In genomic region chr19:47675271-47675670, GRCh38 we compare ENCODE assay signal across 26 cellular contexts. TPM values are rescaled to one million over a fixed set of nuclear protein-coding genes. Genes with fewer than 3 reads are reported as not detected.
A peak's percentile ranks its signal among the peaks of the same experiment; 100 is the strongest.
DNase-seq lines count a peak whose midpoint lies in the region; ATAC-seq and TF ChIP-seq lines count a peak whose summit lies in the region.
"Had no signal": no experiment of that assay in that cellular context is flagged by ENCODE, and none has a peak within 500 bp of the region (broad histone marks: within the 10 kb centered on the region; RNA-seq: fewer than 3 reads in every experiment).

No MANE protein-coding gene starts in this region.

- H3K4me1 Mint-ChIP-seq in central memory CD8-positive, alpha-beta T cell, result peaks cover 14% of the 10 kb centered on the region
- H3K4me1 Mint-ChIP-seq in neural progenitor cell, result no peaks in the 10 kb centered on the region
- no peaks in the 10 kb centered on the region for H3K4me1 Mint-ChIP-seq in type B pancreatic cell (ENCODE audit: unreplicated experiment)
- H3K4me1 Mint-ChIP-seq: B cell had no signal

- peaks cover 10% of the 10 kb centered on the region for H4K20me1 ChIP-seq in neural progenitor cell (ENCODE audit: low read depth)

- intact Hi-C loops in uterus (cut with DNase I; ENCODE audit: low total_unique reads), result no loop called here

- no peak overlapping the region for H3K4me3 Mint-ChIP-seq in central memory CD8-positive, alpha-beta T cell
- H3K4me3 Mint-ChIP-seq in neural progenitor cell, result no peak overlapping the region
- H3K4me3 Mint-ChIP-seq in type B pancreatic cell, result no peak overlapping the region
- H3K4me3 Mint-ChIP-seq: B cell; CD8-positive, alpha-beta T cell had no signal

- H3K4me1 ChIP-seq in neural progenitor cell (no peaks in the 10 kb centered on the region), uterus (no peaks in the 10 kb centered on the region)
- H3K4me1 ChIP-seq: Caco-2, HAP-1 had no signal

- H3K79me2 ChIP-seq in neural progenitor cell (ENCODE audit: low read depth), result peaks cover 16% of the 10 kb centered on the region

- ATAC-seq in activated naive CD4-positive, alpha-beta T cell treated with anti-CD3 and anti-CD28 coated beads, Interleukin-2, amount 50 U/mL, for 72 hours, result no peak
- ATAC-seq in central memory CD8-positive, alpha-beta T cell (replicated peaks; ENCODE audit: extremely low read depth, poor library complexity, severe bottlenecking), result no peak
- no peak for ATAC-seq in GM18873 (IDR thresholded peaks at IDR 0.05; ENCODE audit: low FRiP score, unreplicated experiment)
- ATAC-seq: CD8-positive, alpha-beta T cell; GM12878 had no signal

- H3K36me3 ChIP-seq in neural progenitor cell (no peaks in the 10 kb centered on the region), uterus (no peaks in the 10 kb centered on the region)

- no peaks in the 10 kb centered on the region for H3K9me3 ChIP-seq in neural progenitor cell (ENCODE audit: low read depth)
- no peaks in the 10 kb centered on the region for H3K9me3 ChIP-seq in uterus
- H3K9me3 ChIP-seq: Caco-2, HAP-1 had no signal

- no peaks in the 10 kb centered on the region for H3F3A ChIP-seq in neural progenitor cell (ENCODE audit: low read depth)

- no peak for TF ChIP-seq POLR2A in uterus (IDR thresholded peaks at IDR 0.05)

- H3K27me3 ChIP-seq in neural progenitor cell, result no peaks in the 10 kb centered on the region
- H3K27me3 ChIP-seq in uterus, result no peaks in the 10 kb centered on the region

- peak overlapping the region; percentile 16 to 50 for H3K27ac Mint-ChIP-seq in activated naive CD4-positive, alpha-beta T cell treated with anti-CD3 and anti-CD28 coated beads, Interleukin-2, amount 50 U/mL, for 72 hours
- peak overlapping the region; percentile 7 for H3K27ac Mint-ChIP-seq in central memory CD8-positive, alpha-beta T cell (ENCODE audit: low read depth)
- peak overlapping the region; percentile 11 for H3K27ac Mint-ChIP-seq in neural progenitor cell
- H3K27ac Mint-ChIP-seq in type B pancreatic cell, result peak overlapping the region; percentile 14
- H3K27ac Mint-ChIP-seq: B cell had no signal

- no peak overlapping the region for H3K4me2 ChIP-seq in neural progenitor cell

- no peak overlapping the region for H3K4me3 ChIP-seq in neural progenitor cell
- H3K4me3 ChIP-seq in uterus, result no peak overlapping the region
- H3K4me3 ChIP-seq: GM12878, GM23248, HAP-1 had no signal

- no peaks in the 10 kb centered on the region for H3K27me3 Mint-ChIP-seq in central memory CD8-positive, alpha-beta T cell
- H3K27me3 Mint-ChIP-seq in neural progenitor cell (ENCODE audit: insufficient read depth, low read depth), result peaks cover under 1% of the 10 kb centered on the region
- H3K27me3 Mint-ChIP-seq in type B pancreatic cell, result no peaks in the 10 kb centered on the region
- H3K27me3 Mint-ChIP-seq: B cell had no signal

- no peak overlapping the region for H2AFZ ChIP-seq in neural progenitor cell (replicated peaks)
- H2AFZ ChIP-seq: GM23248 had no signal

- no peaks in the 10 kb centered on the region for H3K9me3 Mint-ChIP-seq in activated naive CD4-positive, alpha-beta T cell treated with anti-CD3 and anti-CD28 coated beads, Interleukin-2, amount 50 U/mL, for 72 hours
- no peaks in the 10 kb centered on the region for H3K9me3 Mint-ChIP-seq in central memory CD8-positive, alpha-beta T cell
- H3K9me3 Mint-ChIP-seq in neural progenitor cell, result no peaks in the 10 kb centered on the region
- H3K9me3 Mint-ChIP-seq in type B pancreatic cell, result no peaks in the 10 kb centered on the region
- H3K9me3 Mint-ChIP-seq: CD8-positive, alpha-beta T cell had no signal

- no peaks in the 10 kb centered on the region for H3K36me3 Mint-ChIP-seq in activated naive CD4-positive, alpha-beta T cell treated with anti-CD3 and anti-CD28 coated beads, Interleukin-2, amount 50 U/mL, for 72 hours
- H3K36me3 Mint-ChIP-seq in central memory CD8-positive, alpha-beta T cell (ENCODE audit: insufficient read depth), result peaks cover 20% of the 10 kb centered on the region
- H3K36me3 Mint-ChIP-seq in neural progenitor cell (peaks cover 32% of the 10 kb centered on the region), type B pancreatic cell (peaks cover 23% of the 10 kb centered on the region)

- TF ChIP-seq CTCF in neural progenitor cell (IDR thresholded peaks at IDR 0.05), result no peak
- TF ChIP-seq CTCF in type B pancreatic cell (conservative IDR thresholded peaks at IDR 0.05), result no peak
- no peak for TF ChIP-seq CTCF in uterus (IDR thresholded peaks at IDR 0.05)
- TF ChIP-seq CTCF in GM10266 (IDR thresholded peaks at IDR 0.05; ENCODE audit: control insufficient read depth, insufficient read depth, low read depth, missing control alignments), result no peak

- H3K27ac ChIP-seq in neural progenitor cell, result no peak overlapping the region
- no peak overlapping the region for H3K27ac ChIP-seq in uterus
- H3K27ac ChIP-seq: 22Rv1, C4-2B, GM23248, HL-60 had no signal

- H3K9ac ChIP-seq in neural progenitor cell, result no peak overlapping the region
- H3K9ac ChIP-seq: GM23248 had no signal

- no peak for DNase-seq in activated naive CD4-positive, alpha-beta T cell treated with anti-CD3 and anti-CD28 coated beads, Interleukin-2, amount 50 U/mL, for 72 hours (ENCODE audit: low spot score in 2 of 2)
- no peak for DNase-seq in activated naive CD4-positive, alpha-beta T cell (lab: John Stamatoyannopoulos, UW)
- no peak for DNase-seq in central memory CD8-positive, alpha-beta T cell (ENCODE audit: low spot score in 2 of 2)
- DNase-seq in neural progenitor cell (ENCODE audit: low spot score), result no peak
- DNase-seq in type B pancreatic cell (ENCODE audit: extremely low spot score, unreplicated experiment), result no peak
- DNase-seq in uterus, result no peak
- no peak for DNase-seq in GM10266 (ENCODE audit: extremely low spot score)
- DNase-seq: Caco-2; CD8-positive, alpha-beta T cell; GM23248; NCI-H1092; NCI-H1417 treated with DMSO at 0.1 percent for 48 hours; NCI-H1694 treated with DMSO at 0.1 percent for 48 hours; NCI-H2081; NCI-H2227 treated with DMSO at 0.1 percent for 48 hours; NCI-H510A; NCI-H69; RPMI8226; SHP77 treated with DMSO at 0.1 percent for 48 hours had no signal

RNA-seq across cellular contexts. Expression of gene EHD2, which starts 38.0 kb away (rescaled TPM):
- total RNA-seq in activated naive CD4-positive, alpha-beta T cell treated with anti-CD3 and anti-CD28 coated beads, Interleukin-2, amount 50 U/mL, for 72 hours, result 1 to 10 TPM; 1.1 to 2.0 TPM
- 1.5 and 3.9 TPM in 2 replicates for total RNA-seq in neural progenitor cell (ENCODE audit: low replicate concordance)
- 10.3 and 21.0 TPM in 2 replicates for total RNA-seq in type B pancreatic cell (ENCODE audit: low replicate concordance)
- 100 to 1,000 TPM in 1 of 4 donors, 10 to 100 TPM in 3; 72.0 to 198 (median 82.9) TPM for total RNA-seq in uterus
- total RNA-seq: B cell had no signal
